Comparison of ENCODE assay signal across 2 cellular contexts in genomic region chr11:123973816-123974215, GRCh38.
TF ChIP-seq lines count a peak whose summit lies in the region.

No MANE protein-coding gene starts in this region.

TF ChIP-seq in IMR-90, 13 proteins besides CTCF, POLR2A, EP300 and RAD21:
- no peak for TF ChIP-seq RCOR1 (IDR thresholded peaks at IDR 0.05; ENCODE audit: insufficient replicate concordance, low read length)
- TF ChIP-seq ELK1 (IDR thresholded peaks at IDR 0.05; ENCODE audit: borderline replicate concordance, low read depth, low read length) = no peak
- TF ChIP-seq MAFK (IDR thresholded peaks at IDR 0.05; ENCODE audit: low read depth, low read length) = no peak
- TF ChIP-seq, protein P1, sequence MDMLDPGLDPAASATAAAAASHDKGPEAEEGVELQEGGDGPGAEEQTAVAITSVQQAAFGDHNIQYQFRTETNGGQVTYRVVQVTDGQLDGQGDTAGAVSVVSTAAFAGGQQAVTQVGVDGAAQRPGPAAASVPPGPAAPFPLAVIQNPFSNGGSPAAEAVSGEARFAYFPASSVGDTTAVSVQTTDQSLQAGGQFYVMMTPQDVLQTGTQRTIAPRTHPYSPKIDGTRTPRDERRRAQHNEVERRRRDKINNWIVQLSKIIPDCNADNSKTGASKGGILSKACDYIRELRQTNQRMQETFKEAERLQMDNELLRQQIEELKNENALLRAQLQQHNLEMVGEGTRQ (IDR thresholded peaks at IDR 0.05; ENCODE audit: low read depth, low read length) = no peak
- no peak for TF ChIP-seq SMC3 (IDR thresholded peaks at IDR 0.05; ENCODE audit: low read depth, low read length)
- TF ChIP-seq MAZ (IDR thresholded peaks at IDR 0.05; ENCODE audit: borderline replicate concordance, low read depth, low read length) = no peak
- TF ChIP-seq NFE2L2 (IDR thresholded peaks at IDR 0.05; ENCODE audit: low read depth, low read length) = no peak
- TF ChIP-seq FOS (IDR thresholded peaks at IDR 0.05; ENCODE audit: low read depth, low read length) = no peak
- TF ChIP-seq MXI1 (IDR thresholded peaks at IDR 0.05; ENCODE audit: borderline replicate concordance, low read depth, low read length) = no peak
- TF ChIP-seq BHLHE40 (IDR thresholded peaks at IDR 0.05; ENCODE audit: low read depth, low read length) = no peak
- TF ChIP-seq CHD1 (IDR thresholded peaks at IDR 0.05; ENCODE audit: low read depth, low read length) = no peak
- TF ChIP-seq RFX5 (IDR thresholded peaks at IDR 0.05; ENCODE audit: low read depth, low read length) = no peak

TF ChIP-seq in HEK293T, 16 proteins besides CTCF, POLR2A, EP300 and RAD21:
- TF ChIP-seq PKNOX1 (IDR thresholded peaks at IDR 0.05) (no peak), L3MBTL2 (conservative IDR thresholded peaks at IDR 0.05) (no peak), NFRKB (IDR thresholded peaks at IDR 0.05) (no peak), ARNT (IDR thresholded peaks at IDR 0.05) (no peak), BHLHE40 (IDR thresholded peaks at IDR 0.05; ENCODE audit: borderline replicate concordance) (no peak), HDGF (IDR thresholded peaks at IDR 0.05; ENCODE audit: borderline replicate concordance) (no peak), TARDBP (IDR thresholded peaks at IDR 0.05) (no peak), FOXM1 (IDR thresholded peaks at IDR 0.05; ENCODE audit: borderline replicate concordance) (no peak), CTBP1 (IDR thresholded peaks at IDR 0.05; ENCODE audit: borderline replicate concordance) (no peak), SUZ12 (IDR thresholded peaks at IDR 0.05) (no peak), FOXA1 (IDR thresholded peaks at IDR 0.05) (no peak), ELF4 (IDR thresholded peaks at IDR 0.05) (no peak), SP1 (IDR thresholded peaks at IDR 0.05) (no peak), FOXK2 (IDR thresholded peaks at IDR 0.05) (no peak)
TF ChIP-seq in HEK293T: peak in this region for 0.
